ENCODE assay signal across 29 cellular contexts in the genomic region with DNA sequence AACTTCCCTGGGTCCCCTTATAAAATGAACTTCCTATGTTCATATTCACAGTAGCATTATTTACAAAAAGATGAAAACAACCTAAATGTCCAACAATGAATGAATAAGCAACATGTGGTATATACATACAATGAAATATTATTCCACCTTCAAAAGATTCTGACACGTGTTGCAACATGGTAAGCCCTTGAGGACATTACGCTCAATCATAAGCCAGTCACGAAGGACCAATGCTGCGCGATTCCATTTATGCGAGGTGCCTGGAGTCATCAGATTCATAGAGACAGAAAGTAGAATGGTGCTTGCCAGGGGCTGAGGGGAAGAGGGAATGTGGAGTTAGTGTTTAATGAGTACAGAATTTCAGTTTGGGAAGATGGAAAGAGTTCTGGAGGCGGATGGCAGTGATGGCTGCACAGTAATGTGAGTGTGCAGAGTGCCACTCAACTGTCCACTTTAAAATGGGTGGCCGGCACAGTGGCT.
"Had no signal": no experiment of that assay in that cellular context is flagged by ENCODE, and none has a peak within 500 bp of the region (broad histone marks: within the 10 kb centered on the region; RNA-seq: fewer than 3 reads in every experiment).

No MANE protein-coding gene starts in this region.

- ATAC-seq: activated CD8-positive, alpha-beta T cell treated with anti-CD3 and anti-CD28 coated beads for 36 hours; activated T-cell treated with anti-CD3 and anti-CD28 coated beads, Interleukin-2, amount 50 U/mL, for 4 hours; activated T-helper 17 cell treated with anti-CD3 and anti-CD28 coated beads, Interleukin-2, amount 50 U/mL, for 72 hours; Panc1; Right ventricle myocardium inferior; T-cell had no signal

- H3K4me1 Mint-ChIP-seq: activated T-helper 17 cell treated with anti-CD3 and anti-CD28 coated beads, Interleukin-2, amount 50 U/mL, for 72 hours; brain had no signal

- H3K27ac ChIP-seq: SK-N-MC, VCaP had no signal

- H3K36me3 Mint-ChIP-seq: activated naive CD8-positive, alpha-beta T cell; brain; T-cell had no signal

- H3K4me3 Mint-ChIP-seq: activated CD8-positive, alpha-beta T cell treated with anti-CD3 and anti-CD28 coated beads for 36 hours; activated naive CD4-positive, alpha-beta T cell treated with anti-CD3 and anti-CD28 coated beads for 36 hours; activated naive CD8-positive, alpha-beta T cell; activated T-cell treated with anti-CD3 and anti-CD28 coated beads, Interleukin-2, amount 50 U/mL, for 4 hours; activated T-helper 17 cell treated with anti-CD3 and anti-CD28 coated beads, Interleukin-2, amount 50 U/mL, for 72 hours; brain; T-cell had no signal

- H3K9me3 Mint-ChIP-seq: activated CD8-positive, alpha-beta T cell treated with anti-CD3 and anti-CD28 coated beads for 36 hours; activated naive CD4-positive, alpha-beta T cell treated with anti-CD3 and anti-CD28 coated beads for 36 hours; activated T-cell treated with anti-CD3 and anti-CD28 coated beads, Interleukin-2, amount 50 U/mL, for 4 hours; activated T-helper 17 cell treated with anti-CD3 and anti-CD28 coated beads, Interleukin-2, amount 50 U/mL, for 72 hours had no signal

- DNase-seq: activated CD4-positive, CD25-positive, alpha-beta regulatory T cell; activated CD8-positive, alpha-beta T cell treated with anti-CD3 and anti-CD28 coated beads for 36 hours; activated gamma-delta T cell; activated naive CD4-positive, alpha-beta T cell treated with anti-CD3 and anti-CD28 coated beads for 36 hours; activated T-cell treated with anti-CD3 and anti-CD28 coated beads, Interleukin-2, amount 50 U/mL, for 4 hours; amygdala; KG1; NCI-H1092 treated with DMSO at 0.1 percent for 48 hours; NCI-H1417 treated with DMSO at 0.1 percent for 48 hours; NCI-H1694; NCI-H2029; NCI-H2107; NCI-H2171 treated with DMSO at 0.1 percent for 48 hours; NCI-H226; NCI-H510A; NCI-H69; NK-92 treated with Interleukin-12 subunit alpha and Interleukin-12 subunit beta, amount 100 ng/mL, for 24 hours; OCI-M1; RPMI8226; T-cell; T-helper 2 cell; T1000 had no signal

- H3K27ac Mint-ChIP-seq: activated CD8-positive, alpha-beta T cell treated with anti-CD3 and anti-CD28 coated beads for 36 hours; activated naive CD4-positive, alpha-beta T cell treated with anti-CD3 and anti-CD28 coated beads for 36 hours; activated naive CD8-positive, alpha-beta T cell; activated T-helper 17 cell treated with anti-CD3 and anti-CD28 coated beads, Interleukin-2, amount 50 U/mL, for 72 hours; brain; T-cell had no signal

- H3K4me3 ChIP-seq: SK-N-MC had no signal
